10 cellular contexts compared by ENCODE assay signal in the genomic region with DNA sequence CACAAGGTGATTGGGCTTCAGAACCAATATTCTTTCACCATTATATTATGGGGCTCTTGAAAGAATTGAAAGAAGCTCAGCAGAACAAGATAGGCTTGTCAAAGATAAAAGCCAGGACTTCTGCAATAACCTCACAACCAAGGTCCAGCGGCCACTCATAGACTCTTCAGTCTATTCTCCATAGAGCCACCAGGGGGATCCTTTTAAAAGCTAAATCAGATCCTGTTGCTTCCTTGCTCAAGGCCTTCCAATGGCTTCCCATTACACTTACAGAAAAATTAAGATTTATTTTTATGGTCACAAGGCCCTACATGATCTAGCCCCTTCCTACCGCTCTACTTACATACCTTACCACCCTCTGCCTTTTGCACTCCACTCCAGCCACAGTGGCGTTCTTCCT.
DNase-seq lines count a peak whose midpoint lies in the region; ATAC-seq, FAIRE-seq and TF ChIP-seq lines count a peak whose summit lies in the region.
"Had no signal": no experiment of that assay in that cellular context is flagged by ENCODE, and none has a peak within 500 bp of the region (broad histone marks: within the 10 kb centered on the region; RNA-seq: fewer than 3 reads in every experiment).

No MANE protein-coding gene starts in this region.

- H3K4me3 Mint-ChIP-seq in glutamatergic neuron (ENCODE audit: unreplicated experiment), result no peak overlapping the region

- no peak for ATAC-seq in GM21367 (IDR thresholded peaks at IDR 0.05; ENCODE audit: unreplicated experiment)

- DNase-seq in COLO829 (ENCODE audit: low spot score) (peak; percentile 35), GM18507 (ENCODE audit: extremely low spot score, insufficient read length, low read depth) (no peak), NCI-H82 treated with DMSO at 0.1 percent for 48 hours (lab: John Stamatoyannopoulos, UW; ENCODE audit: unreplicated experiment) (peak; percentile 2), glutamatergic neuron (no peak), kidney glomerular epithelial cell (lab: John Stamatoyannopoulos, UW) (no peak), cerebellar cortex (ENCODE audit: low spot score) (no peak), NCI-H510A treated with DMSO at 0.1 percent for 48 hours (lab: John Stamatoyannopoulos, UW) (no peak)
- DNase-seq: effector memory CD4-positive, alpha-beta T cell; NCI-H2227 treated with DMSO at 0.1 percent for 48 hours had no signal

- no peaks in the 10 kb centered on the region for H3K27me3 Mint-ChIP-seq in glutamatergic neuron (ENCODE audit: unreplicated experiment)

- no peaks in the 10 kb centered on the region for H3K36me3 Mint-ChIP-seq in glutamatergic neuron (ENCODE audit: unreplicated experiment)

- no peaks in the 10 kb centered on the region for H3K4me1 Mint-ChIP-seq in glutamatergic neuron (ENCODE audit: low read depth, unreplicated experiment)

- H3K9me3 Mint-ChIP-seq in glutamatergic neuron (ENCODE audit: unreplicated experiment), result no peaks in the 10 kb centered on the region

- peak; percentile 31 for FAIRE-seq in GM18507 (lab: Jason Lieb, UNC)

- peak; percentile 69 for TF ChIP-seq CTCF in glutamatergic neuron (IDR thresholded peaks at IDR 0.05; ENCODE audit: partially characterized antibody, unreplicated experiment)

- H3K27ac Mint-ChIP-seq in glutamatergic neuron (ENCODE audit: unreplicated experiment), result no peak overlapping the region

Comparison
In these comparisons a context has a peak if more than half of its experiments do, and no peak if none do; other contexts are left out.
1. DNase-seq: peak in COLO829 (single experiment) and NCI-H82 treated with DMSO at 0.1 percent for 48 hours (single experiment); none in GM18507 (single experiment), glutamatergic neuron (single experiment), kidney glomerular epithelial cell (single experiment), cerebellar cortex (single experiment) and NCI-H510A treated with DMSO at 0.1 percent for 48 hours (single experiment).